ENCODE assay signal across 8 cellular contexts in genomic region chr16:48611329-48612137, GRCh38. TPM values are rescaled to one million over a fixed set of nuclear protein-coding genes. Genes with fewer than 3 reads are reported as not detected.
DNase-seq lines count a peak whose midpoint lies in the region; FAIRE-seq and TF ChIP-seq lines count a peak whose summit lies in the region.

No MANE protein-coding gene starts in this region.

- no peaks in the 10 kb centered on the region for H3K9me3 ChIP-seq in esophagus squamous epithelium

- intact Hi-C loops in esophagus squamous epithelium (cut with DNase I) = loop anchor here (10.0 kb wide), 1 partner anchor 77 kb away; no protein-coding TSS in a partner anchor

- 4 to 45% methylated on average over 5 of the region's 5 CpGs for WGBS in esophagus squamous epithelium, 2 donors

- H3K36me3 Mint-ChIP-seq in activated CD4-positive, alpha-beta memory T cell treated with anti-CD3 and anti-CD28 coated beads, Interleukin-2, amount 10 ng/mL, durations not matched to agents 7 days and 5 days (ENCODE audit: low read depth) = peaks cover 9% of the 10 kb centered on the region

- peak; percentile 81 for FAIRE-seq in GM12891 (lab: Jason Lieb, UNC)
- FAIRE-seq in D721Med (lab: Jason Lieb, UNC) = no peak

- H3K9me3 Mint-ChIP-seq in activated CD4-positive, alpha-beta memory T cell treated with anti-CD3 and anti-CD28 coated beads, Interleukin-2, amount 10 ng/mL, durations not matched to agents 7 days and 5 days = no peaks in the 10 kb centered on the region

- no peaks in the 10 kb centered on the region for H3K27me3 Mint-ChIP-seq in activated CD4-positive, alpha-beta memory T cell treated with anti-CD3 and anti-CD28 coated beads, Interleukin-2, amount 10 ng/mL, durations not matched to agents 7 days and 5 days

- no peak for TF ChIP-seq POLR2A in GM12891 (IDR thresholded peaks at IDR 0.05; ENCODE audit: low read depth, low read length)
- TF ChIP-seq POLR2A in esophagus squamous epithelium (IDR thresholded peaks at IDR 0.05) = peak in 1 of 4 donors; percentile 47

- peak overlapping the region in 1 of 4 donors; percentile 21 for H3K4me3 ChIP-seq in esophagus squamous epithelium

- CTCF ChIA-PET in activated CD4-positive, alpha-beta memory T cell treated with anti-CD3 and anti-CD28 coated beads, Interleukin-2, amount 10 ng/mL, durations not matched to agents 7 days and 5 days (lab: Charles Lee) = interaction anchor here (1.1 to 9.8 kb wide), 3 partner anchors 11 to 245 kb away, joined by 3 to 143 read pairs (median 14); no protein-coding TSS in a partner anchor

- no peaks in the 10 kb centered on the region for H3K36me3 ChIP-seq in esophagus squamous epithelium

- POLR2A ChIA-PET in activated CD4-positive, alpha-beta memory T cell treated with anti-CD3 and anti-CD28 coated beads, Interleukin-2, amount 10 ng/mL, durations not matched to agents 7 days and 5 days (lab: Charles Lee) = interaction anchor here (1.3 to 4.8 kb wide), 6 partner anchors 11 to 380 kb away, joined by 3 to 62 read pairs (median 24); no protein-coding TSS in a partner anchor

- DNase-seq in GM12891 (ENCODE audit: insufficient read length, low spot score) (no peak), KBM-7 (peak; percentile 59), esophagus squamous epithelium (lab: John Stamatoyannopoulos, UW) (no peak), epidermal melanocyte (ENCODE audit: insufficient read length, low spot score) (no peak), D721Med (ENCODE audit: insufficient read length, low spot score) (no peak), KG1 (lab: John Stamatoyannopoulos, UW) (no peak)
- peak; percentile 89 for DNase-seq in activated CD4-positive, alpha-beta memory T cell treated with anti-CD3 and anti-CD28 coated beads, Interleukin-2, amount 10 ng/mL, durations not matched to agents 7 days and 5 days
- peak; percentile 58 to 60 for DNase-seq in stimulated activated CD4-positive, alpha-beta T cell treated with anti-CD3 and anti-CD28 coated beads, Interleukin-2, amount 100 ng/mL, for 48 hours

- H3K4me3 Mint-ChIP-seq in activated CD4-positive, alpha-beta memory T cell treated with anti-CD3 and anti-CD28 coated beads, Interleukin-2, amount 10 ng/mL, durations not matched to agents 7 days and 5 days = peak overlapping the region; percentile 62

- no peak for TF ChIP-seq CTCF in esophagus squamous epithelium (IDR thresholded peaks at IDR 0.05)
- no peak for TF ChIP-seq CTCF in D721Med (IDR thresholded peaks at IDR 0.05; ENCODE audit: insufficient read depth, missing control alignments)

- peak overlapping the region; percentile 88 to 99 (median 97) for H3K27ac ChIP-seq in esophagus squamous epithelium

- no peaks in the 10 kb centered on the region for H3K27me3 ChIP-seq in esophagus squamous epithelium

- H3K4me1 Mint-ChIP-seq in activated CD4-positive, alpha-beta memory T cell treated with anti-CD3 and anti-CD28 coated beads, Interleukin-2, amount 10 ng/mL, durations not matched to agents 7 days and 5 days = peaks cover 57% of the 10 kb centered on the region

- in situ Hi-C loops in KBM-7 (cut with MboI; ENCODE audit: low pct_unique_long_range_greater_than_20kb, low sequenced_read_pairs) = loop anchor here (25.0 kb wide), 1 partner anchor 224 kb away; the partner anchor contains the start of gene SIAH1

- peaks cover 37 to 62% (median 42%) of the 10 kb centered on the region in 3 donors for H3K4me1 ChIP-seq in esophagus squamous epithelium

- H3K27ac Mint-ChIP-seq in activated CD4-positive, alpha-beta memory T cell treated with anti-CD3 and anti-CD28 coated beads, Interleukin-2, amount 10 ng/mL, durations not matched to agents 7 days and 5 days = peak overlapping the region; percentile 98

TF ChIP-seq in GM12891, 5 proteins besides CTCF, POLR2A, EP300 and RAD21:
- TF ChIP-seq SPI1 (IDR thresholded peaks at IDR 0.05; ENCODE audit: low read depth, low read length) (0 out of 2 replicates have a peak, but pooled peaks have one; percentile 17), POU2F2 (IDR thresholded peaks at IDR 0.05; ENCODE audit: low read depth, low read length) (no peak), PAX5 (IDR thresholded peaks at IDR 0.05; ENCODE audit: insufficient read depth, low read length, severe bottlenecking) (no peak), POLR2AphosphoS5 (IDR thresholded peaks at IDR 0.05; ENCODE audit: low read depth, low read length) (0 out of 2 replicates have a peak, but pooled peaks have one; percentile 24), TAF1 (IDR thresholded peaks at IDR 0.05; ENCODE audit: low read depth, low read length) (no peak)

RNA-seq across cellular contexts. Expression of gene N4BP1, which starts 1.6 kb away (rescaled TPM):
- polyA plus RNA-seq in GM12891 (2012; ENCODE audit: low read depth, missing spikeins) = 17.1 TPM
- total RNA-seq in activated CD4-positive, alpha-beta memory T cell treated with anti-CD3 and anti-CD28 coated beads, Interleukin-2, amount 10 ng/mL, durations not matched to agents 7 days and 5 days = 100 to 1,000 TPM; 106 to 109 TPM
- 10 to 100 TPM; 32.4 to 67.4 (median 37.6) TPM for total RNA-seq in esophagus squamous epithelium

Comparison
In these comparisons a context has a peak if more than half of its experiments do, and no peak if none do; other contexts are left out.
1. DNase-seq: peak in KBM-7 (single experiment), activated CD4-positive, alpha-beta memory T cell treated with anti-CD3 and anti-CD28 coated beads, Interleukin-2, amount 10 ng/mL, durations not matched to agents 7 days and 5 days (single experiment) and stimulated activated CD4-positive, alpha-beta T cell treated with anti-CD3 and anti-CD28 coated beads, Interleukin-2, amount 100 ng/mL, for 48 hours (2 of 2); none in GM12891 (single experiment), esophagus squamous epithelium (single experiment), epidermal melanocyte (single experiment), D721Med (single experiment) and KG1 (single experiment).